In the genomic region with DNA sequence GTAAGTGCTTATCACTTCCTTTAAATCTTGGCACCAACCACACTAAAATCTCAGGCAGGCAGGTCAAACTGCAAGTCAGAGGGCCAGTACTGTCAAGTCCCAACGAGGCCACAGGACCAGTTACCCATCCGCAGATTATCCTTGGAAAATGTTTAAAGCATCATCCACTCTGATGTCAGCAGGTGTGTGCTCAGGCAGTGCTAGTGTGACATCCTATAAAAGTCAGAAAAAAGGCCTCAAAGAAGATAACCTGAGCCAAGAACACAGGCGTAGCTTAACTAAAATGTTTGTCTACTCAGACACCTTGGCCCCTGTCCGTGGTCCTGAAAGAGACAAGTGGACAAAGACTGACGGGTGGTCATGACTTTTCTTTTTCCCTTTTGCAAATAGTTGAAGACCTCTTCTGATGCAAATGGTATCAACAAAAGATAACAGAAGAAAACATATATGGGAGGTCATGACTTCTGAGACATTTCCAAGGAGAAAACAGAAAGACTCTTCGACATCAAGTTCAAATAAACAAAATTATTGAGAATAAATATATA, we compare ENCODE assay signal across 10 cellular contexts.
DNase-seq lines count a peak whose midpoint lies in the region; ATAC-seq and TF ChIP-seq lines count a peak whose summit lies in the region.
"Had no signal": no experiment of that assay in that cellular context is flagged by ENCODE, and none has a peak within 500 bp of the region (broad histone marks: within the 10 kb centered on the region; RNA-seq: fewer than 3 reads in every experiment).

No MANE protein-coding gene starts in this region.

- H3K36me3 Mint-ChIP-seq in activated CD4-positive, alpha-beta memory T cell treated with anti-CD3 and anti-CD28 coated beads for 36 hours: no peaks in the 10 kb centered on the region
- no peaks in the 10 kb centered on the region for H3K36me3 Mint-ChIP-seq in stimulated activated naive B cell treated with anti-CD40 and anti-IgM and Interleukin-4, amounts not matched to agents 10 μg/mL and 1 μg/mL and 100 μg/mL, for 72 hours

- no TSS peak for BruUV-seq in HCT116 (replicated peaks; lab: Mats Ljungman, UMichigan)

- intact Hi-C loops in HCT116 (cut with micrococcal nuclease): no loop called here
- intact Hi-C loops in activated CD4-positive, alpha-beta memory T cell treated with anti-CD3 and anti-CD28 coated beads for 36 hours (cut with micrococcal nuclease): no loop called here

- no peaks in the 10 kb centered on the region for H3K4me1 Mint-ChIP-seq in activated CD4-positive, alpha-beta memory T cell treated with anti-CD3 and anti-CD28 coated beads for 36 hours (ENCODE audit: low read depth)
- no peaks in the 10 kb centered on the region for H3K4me1 Mint-ChIP-seq in stimulated activated naive B cell treated with anti-CD40 and anti-IgM and Interleukin-4, amounts not matched to agents 10 μg/mL and 1 μg/mL and 100 μg/mL, for 72 hours
- H3K4me1 Mint-ChIP-seq: central memory CD8-positive, alpha-beta T cell had no signal

- no peaks in the 10 kb centered on the region for H3K79me2 ChIP-seq in DND-41 (ENCODE audit: insufficient read depth, low read length)
- H3K79me2 ChIP-seq in HCT116 (ENCODE audit: insufficient read depth, low read length): no peaks in the 10 kb centered on the region

- no peak for ATAC-seq in DND-41 (ENCODE audit: insufficient read depth, low read depth)
- no peak for ATAC-seq in HCT116
- ATAC-seq in stimulated activated naive B cell treated with anti-CD40 and anti-IgM and Interleukin-4, amounts not matched to agents 10 μg/mL and 1 μg/mL and 100 μg/mL, for 72 hours (replicated peaks): no peak
- no peak for ATAC-seq in HG03457 (IDR thresholded peaks at IDR 0.05; ENCODE audit: unreplicated experiment)

- no peak overlapping the region for H3K4me2 ChIP-seq in DND-41 (ENCODE audit: insufficient read depth, low read length)
- no peak overlapping the region for H3K4me2 ChIP-seq in HCT116 (ENCODE audit: low read length)

- no peaks in the 10 kb centered on the region for H3K9me2 ChIP-seq in HCT116 (ENCODE audit: insufficient read depth)

- no peak overlapping the region for H2AFZ ChIP-seq in DND-41 (ENCODE audit: low read depth, low read length)
- no peak overlapping the region for H2AFZ ChIP-seq in HCT116 (ENCODE audit: low read depth, low read length, poor library complexity, severe bottlenecking)

- TF ChIP-seq POLR2A in HCT116 (IDR thresholded peaks at IDR 0.05; ENCODE audit: borderline replicate concordance, extremely low read depth, insufficient read depth, insufficient read length): no peak

- RAD21 ChIA-PET in HCT116 (lab: Charles Lee; ENCODE audit: low non-redundant PET in 1 of 2, low total read pairs in 2 of 2, uncharacterized antibody in 2 of 2, unreplicated experiment in 2 of 2): no interaction called here

- H3K4me3 Mint-ChIP-seq in activated CD4-positive, alpha-beta memory T cell treated with anti-CD3 and anti-CD28 coated beads for 36 hours: no peak overlapping the region
- H3K4me3 Mint-ChIP-seq in stimulated activated naive B cell treated with anti-CD40 and anti-IgM and Interleukin-4, amounts not matched to agents 10 μg/mL and 1 μg/mL and 100 μg/mL, for 72 hours: no peak overlapping the region
- H3K4me3 Mint-ChIP-seq: central memory CD8-positive, alpha-beta T cell had no signal

- no peak overlapping the region for H3K9ac ChIP-seq in DND-41 (ENCODE audit: low read depth, low read length)
- no peak overlapping the region for H3K9ac ChIP-seq in HCT116 (ENCODE audit: low read length)

- TF ChIP-seq CTCF in DND-41 (IDR thresholded peaks at IDR 0.05; ENCODE audit: borderline replicate concordance, extremely low read depth, low read length, poor library complexity, severe bottlenecking) (no peak), HCT116 (IDR thresholded peaks at IDR 0.05 in 2 of 3, conservative IDR thresholded peaks at IDR 0.05 in 1 of 3; ENCODE audit: borderline replicate concordance in 1 of 3, insufficient read depth in 1 of 3, low read depth in 2 of 3, low read length in 2 of 3) (no peak)

- H3K4me3 ChIP-seq in DND-41 (ENCODE audit: low read depth in 1 of 2, low read length in 2 of 2) (no peak overlapping the region), HCT116 (replicated peaks in 1 of 2; ENCODE audit: low read depth in 1 of 2, low read length in 2 of 2) (no peak overlapping the region)

- peak; percentile 56 for DNase-seq in DND-41
- DNase-seq in HCT116 (ENCODE audit: low read depth, low spot score): no peak
- peak; percentile 18 for DNase-seq in activated CD4-positive, alpha-beta memory T cell treated with anti-CD3 and anti-CD28 coated beads for 36 hours
- DNase-seq in islet precursor cell: peak; percentile 70
- no peak for DNase-seq in stimulated activated naive B cell treated with anti-CD40 and anti-IgM and Interleukin-4, amounts not matched to agents 10 μg/mL and 1 μg/mL and 100 μg/mL, for 72 hours
- DNase-seq in amygdala (lab: John Stamatoyannopoulos, UW): no peak
- DNase-seq in medulla oblongata (ENCODE audit: extremely low spot score): no peak
- DNase-seq: activated CD4-positive, CD25-positive, alpha-beta regulatory T cell had no signal

- H3K36me3 ChIP-seq in DND-41 (ENCODE audit: insufficient read depth, low read length): no peaks in the 10 kb centered on the region
- no peaks in the 10 kb centered on the region for H3K36me3 ChIP-seq in HCT116 (ENCODE audit: control insufficient read depth in 1 of 2, insufficient read depth in 2 of 2, low read length in 2 of 2)

- no peak for TF ChIP-seq RAD21 in HCT116 (IDR thresholded peaks at IDR 0.05; ENCODE audit: low read depth)

- CTCF ChIA-PET in HCT116 (lab: Charles Lee): no interaction called here
- CTCF ChIA-PET in activated CD4-positive, alpha-beta memory T cell treated with anti-CD3 and anti-CD28 coated beads for 36 hours (lab: Charles Lee): no interaction called here

- H3K27ac Mint-ChIP-seq in activated CD4-positive, alpha-beta memory T cell treated with anti-CD3 and anti-CD28 coated beads for 36 hours: no peak overlapping the region
- no peak overlapping the region for H3K27ac Mint-ChIP-seq in stimulated activated naive B cell treated with anti-CD40 and anti-IgM and Interleukin-4, amounts not matched to agents 10 μg/mL and 1 μg/mL and 100 μg/mL, for 72 hours

- H3K27me3 ChIP-seq in DND-41 (ENCODE audit: insufficient read depth, low read length, poor library complexity) (no peaks in the 10 kb centered on the region), HCT116 (ENCODE audit: insufficient read depth, low read length) (peaks cover 26% of the 10 kb centered on the region)

- POLR2A ChIA-PET in HCT116 (lab: Charles Lee): no interaction called here
- POLR2A ChIA-PET in activated CD4-positive, alpha-beta memory T cell treated with anti-CD3 and anti-CD28 coated beads for 36 hours (lab: Charles Lee): no interaction called here

- H3K4me1 ChIP-seq in DND-41 (ENCODE audit: insufficient read depth, low read length) (no peaks in the 10 kb centered on the region), HCT116 (ENCODE audit: control insufficient read depth in 1 of 2, insufficient read depth in 2 of 2, low read length in 2 of 2) (no peaks in the 10 kb centered on the region)

- H4K20me1 ChIP-seq in DND-41 (ENCODE audit: insufficient read depth, low read length): no peaks in the 10 kb centered on the region
- no peaks in the 10 kb centered on the region; the same call in 1 of the 2 replicates for H4K20me1 ChIP-seq in HCT116 (ENCODE audit: insufficient read depth)

- H3K9me3 ChIP-seq in DND-41 (ENCODE audit: insufficient read depth, low read length, severe bottlenecking) (no peaks in the 10 kb centered on the region), HCT116 (ENCODE audit: control insufficient read depth in 1 of 2, insufficient read depth in 1 of 2, low read depth in 1 of 2, low read length in 2 of 2) (no peaks in the 10 kb centered on the region)

- H3K27me3 Mint-ChIP-seq in activated CD4-positive, alpha-beta memory T cell treated with anti-CD3 and anti-CD28 coated beads for 36 hours: peaks cover 2% of the 10 kb centered on the region
- no peaks in the 10 kb centered on the region for H3K27me3 Mint-ChIP-seq in stimulated activated naive B cell treated with anti-CD40 and anti-IgM and Interleukin-4, amounts not matched to agents 10 μg/mL and 1 μg/mL and 100 μg/mL, for 72 hours

- peaks cover 7% of the 10 kb centered on the region for H3K9me3 Mint-ChIP-seq in activated CD4-positive, alpha-beta memory T cell treated with anti-CD3 and anti-CD28 coated beads for 36 hours
- no peaks in the 10 kb centered on the region for H3K9me3 Mint-ChIP-seq in stimulated activated naive B cell treated with anti-CD40 and anti-IgM and Interleukin-4, amounts not matched to agents 10 μg/mL and 1 μg/mL and 100 μg/mL, for 72 hours
- H3K9me3 Mint-ChIP-seq: central memory CD8-positive, alpha-beta T cell had no signal

- H3K27ac ChIP-seq in DND-41 (ENCODE audit: low read length): no peak overlapping the region
- H3K27ac ChIP-seq in HCT116 (ENCODE audit: low read depth, low read length): no peak overlapping the region

TF ChIP-seq in HCT116, 20 proteins besides CTCF, POLR2A, EP300 and RAD21 (continues in another document):
- TF ChIP-seq, protein P1, sequence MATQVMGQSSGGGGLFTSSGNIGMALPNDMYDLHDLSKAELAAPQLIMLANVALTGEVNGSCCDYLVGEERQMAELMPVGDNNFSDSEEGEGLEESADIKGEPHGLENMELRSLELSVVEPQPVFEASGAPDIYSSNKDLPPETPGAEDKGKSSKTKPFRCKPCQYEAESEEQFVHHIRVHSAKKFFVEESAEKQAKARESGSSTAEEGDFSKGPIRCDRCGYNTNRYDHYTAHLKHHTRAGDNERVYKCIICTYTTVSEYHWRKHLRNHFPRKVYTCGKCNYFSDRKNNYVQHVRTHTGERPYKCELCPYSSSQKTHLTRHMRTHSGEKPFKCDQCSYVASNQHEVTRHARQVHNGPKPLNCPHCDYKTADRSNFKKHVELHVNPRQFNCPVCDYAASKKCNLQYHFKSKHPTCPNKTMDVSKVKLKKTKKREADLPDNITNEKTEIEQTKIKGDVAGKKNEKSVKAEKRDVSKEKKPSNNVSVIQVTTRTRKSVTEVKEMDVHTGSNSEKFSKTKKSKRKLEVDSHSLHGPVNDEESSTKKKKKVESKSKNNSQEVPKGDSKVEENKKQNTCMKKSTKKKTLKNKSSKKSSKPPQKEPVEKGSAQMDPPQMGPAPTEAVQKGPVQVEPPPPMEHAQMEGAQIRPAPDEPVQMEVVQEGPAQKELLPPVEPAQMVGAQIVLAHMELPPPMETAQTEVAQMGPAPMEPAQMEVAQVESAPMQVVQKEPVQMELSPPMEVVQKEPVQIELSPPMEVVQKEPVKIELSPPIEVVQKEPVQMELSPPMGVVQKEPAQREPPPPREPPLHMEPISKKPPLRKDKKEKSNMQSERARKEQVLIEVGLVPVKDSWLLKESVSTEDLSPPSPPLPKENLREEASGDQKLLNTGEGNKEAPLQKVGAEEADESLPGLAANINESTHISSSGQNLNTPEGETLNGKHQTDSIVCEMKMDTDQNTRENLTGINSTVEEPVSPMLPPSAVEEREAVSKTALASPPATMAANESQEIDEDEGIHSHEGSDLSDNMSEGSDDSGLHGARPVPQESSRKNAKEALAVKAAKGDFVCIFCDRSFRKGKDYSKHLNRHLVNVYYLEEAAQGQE (IDR thresholded peaks at IDR 0.05; ENCODE audit: low read depth): peak; percentile 87

Comparison
In these comparisons a context has a peak if more than half of its experiments do, and no peak if none do; other contexts are left out.
1. DNase-seq: peak in DND-41 (single experiment), activated CD4-positive, alpha-beta memory T cell treated with anti-CD3 and anti-CD28 coated beads for 36 hours (single experiment) and islet precursor cell (single experiment); none in HCT116 (single experiment), stimulated activated naive B cell treated with anti-CD40 and anti-IgM and Interleukin-4, amounts not matched to agents 10 μg/mL and 1 μg/mL and 100 μg/mL, for 72 hours (single experiment), amygdala (0 of 56) and medulla oblongata (single experiment).